Comparison of ENCODE assay signal across 27 cellular contexts in the genomic region with DNA sequence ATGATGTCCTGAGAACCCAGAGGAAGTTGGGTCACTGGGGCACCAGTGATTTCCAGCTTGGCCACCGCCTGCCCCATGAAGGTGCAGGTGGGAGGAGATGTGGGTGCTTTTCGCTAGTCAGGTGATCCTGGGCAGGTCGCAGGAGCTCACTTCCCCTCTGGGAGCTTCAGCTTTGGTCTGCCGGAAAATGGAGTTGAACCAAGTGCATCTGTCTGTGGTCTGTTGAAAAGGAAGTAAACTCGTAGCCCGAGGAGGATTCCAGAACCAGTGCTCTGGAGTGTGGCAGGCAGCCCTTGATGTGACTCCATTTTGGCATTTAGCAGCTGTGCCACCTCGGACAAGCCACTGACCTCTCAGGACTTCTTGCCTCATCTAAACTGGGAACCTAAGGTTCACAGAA.
DNase-seq lines count a peak whose midpoint lies in the region; ATAC-seq and TF ChIP-seq lines count a peak whose summit lies in the region.
"Had no signal": no experiment of that assay in that cellular context is flagged by ENCODE, and none has a peak within 500 bp of the region (broad histone marks: within the 10 kb centered on the region; RNA-seq: fewer than 3 reads in every experiment).

No MANE protein-coding gene starts in this region.

- H3K9ac ChIP-seq in BLaER1 = no peak overlapping the region
- no peak overlapping the region for H3K9ac ChIP-seq in endodermal cell (ENCODE audit: extremely low read depth, low read length, poor library complexity, severe bottlenecking)

- H3K4me1 Mint-ChIP-seq in endodermal cell (peaks cover 7% of the 10 kb centered on the region), GM23338 (peaks cover 19% of the 10 kb centered on the region)
- H3K4me1 Mint-ChIP-seq in activated CD8-positive, alpha-beta T cell treated with anti-CD3 and anti-CD28 coated beads, Interleukin-2, amount 10 ng/mL, durations not matched to agents 7 days and 5 days (ENCODE audit: low read depth) = peaks cover 3% of the 10 kb centered on the region
- H3K4me1 Mint-ChIP-seq in stimulated activated effector memory CD8-positive, alpha-beta T cell treated with anti-CD3 and anti-CD28 coated beads, Interleukin-12 subunit alpha, Interleukin-12 subunit beta, amount 100 ng/mL, for 72 hours = no peaks in the 10 kb centered on the region
- H3K4me1 Mint-ChIP-seq: B cell had no signal

- POLR2A ChIA-PET in activated CD8-positive, alpha-beta T cell treated with anti-CD3 and anti-CD28 coated beads, Interleukin-2, amount 10 ng/mL, durations not matched to agents 7 days and 5 days (lab: Charles Lee) = no interaction called here

- peak; percentile 69 to 84 for DNase-seq in HL-60 (ENCODE audit: low read depth in 1 of 2, low spot score in 1 of 2)
- peak; percentile 15 for DNase-seq in NOMO-1 treated with dmso at 0.1 percent for 144 hours (lab: John Stamatoyannopoulos, UW; ENCODE audit: unreplicated experiment)
- peak; percentile 11 for DNase-seq in endodermal cell
- no peak for DNase-seq in GM23338 (ENCODE audit: low spot score)
- DNase-seq in activated CD8-positive, alpha-beta T cell treated with anti-CD3 and anti-CD28 coated beads, Interleukin-2, amount 10 ng/mL, durations not matched to agents 7 days and 5 days = no peak
- no peak for DNase-seq in stimulated activated effector memory CD8-positive, alpha-beta T cell treated with anti-CD3 and anti-CD28 coated beads, Interleukin-12 subunit alpha, Interleukin-12 subunit beta, amount 100 ng/mL, for 72 hours (ENCODE audit: low spot score in 2 of 2)
- DNase-seq: CD4-positive, alpha-beta T cell; COR-L47; DMS 273 treated with DMSO at 0.1 percent for 48 hours; DMS79 treated with DMSO at 0.1 percent for 48 hours; MM.1S; NCI-H1105 treated with DMSO at 0.1 percent for 48 hours; NCI-H1694; NCI-H2081; NCI-H2171 treated with DMSO at 0.1 percent for 48 hours; NCI-H524 treated with DMSO at 0.1 percent for 48 hours; NCI-H82; PC-3; SHP77 treated with DMSO at 0.1 percent for 48 hours had no signal

- H3K4me1 ChIP-seq in BLaER1 = peaks cover 30% of the 10 kb centered on the region
- H3K4me1 ChIP-seq in endodermal cell (ENCODE audit: control insufficient read depth, insufficient read depth, low read length) = peaks cover 4% of the 10 kb centered on the region
- peaks cover 29% of the 10 kb centered on the region for H3K4me1 ChIP-seq in GM23338 (ENCODE audit: insufficient read depth)
- H3K4me1 ChIP-seq: A549, HAP-1 had no signal

- H3K36me3 Mint-ChIP-seq in endodermal cell (ENCODE audit: low read depth) = no peaks in the 10 kb centered on the region
- H3K36me3 Mint-ChIP-seq in GM23338 (ENCODE audit: low read depth) = peaks cover 6% of the 10 kb centered on the region; the same call in 2 of the 3 replicates
- no peaks in the 10 kb centered on the region for H3K36me3 Mint-ChIP-seq in activated CD8-positive, alpha-beta T cell treated with anti-CD3 and anti-CD28 coated beads, Interleukin-2, amount 10 ng/mL, durations not matched to agents 7 days and 5 days (ENCODE audit: low read depth)
- no peaks in the 10 kb centered on the region for H3K36me3 Mint-ChIP-seq in stimulated activated effector memory CD8-positive, alpha-beta T cell treated with anti-CD3 and anti-CD28 coated beads, Interleukin-12 subunit alpha, Interleukin-12 subunit beta, amount 100 ng/mL, for 72 hours

- H3K9me3 Mint-ChIP-seq in endodermal cell (no peaks in the 10 kb centered on the region), GM23338 (peaks cover 9% of the 10 kb centered on the region)
- H3K9me3 Mint-ChIP-seq in activated CD8-positive, alpha-beta T cell treated with anti-CD3 and anti-CD28 coated beads, Interleukin-2, amount 10 ng/mL, durations not matched to agents 7 days and 5 days (ENCODE audit: insufficient read depth) = no peaks in the 10 kb centered on the region
- H3K9me3 Mint-ChIP-seq in stimulated activated effector memory CD8-positive, alpha-beta T cell treated with anti-CD3 and anti-CD28 coated beads, Interleukin-12 subunit alpha, Interleukin-12 subunit beta, amount 100 ng/mL, for 72 hours = no peaks in the 10 kb centered on the region
- H3K9me3 Mint-ChIP-seq: CD4-positive, alpha-beta T cell had no signal

- H3K4me3 Mint-ChIP-seq in endodermal cell = no peak overlapping the region
- H3K4me3 Mint-ChIP-seq in GM23338 = no peak overlapping the region
- H3K4me3 Mint-ChIP-seq in activated CD8-positive, alpha-beta T cell treated with anti-CD3 and anti-CD28 coated beads, Interleukin-2, amount 10 ng/mL, durations not matched to agents 7 days and 5 days = no peak overlapping the region
- no peak overlapping the region for H3K4me3 Mint-ChIP-seq in stimulated activated effector memory CD8-positive, alpha-beta T cell treated with anti-CD3 and anti-CD28 coated beads, Interleukin-12 subunit alpha, Interleukin-12 subunit beta, amount 100 ng/mL, for 72 hours
- H3K4me3 Mint-ChIP-seq: B cell; CD4-positive, alpha-beta T cell had no signal

- peaks cover 25% of the 10 kb centered on the region for H3K27me3 Mint-ChIP-seq in endodermal cell (ENCODE audit: insufficient read depth)
- H3K27me3 Mint-ChIP-seq in GM23338 (ENCODE audit: insufficient read depth, low read depth, poor library complexity) = peaks cover 12% of the 10 kb centered on the region
- peaks cover 22% of the 10 kb centered on the region for H3K27me3 Mint-ChIP-seq in activated CD8-positive, alpha-beta T cell treated with anti-CD3 and anti-CD28 coated beads, Interleukin-2, amount 10 ng/mL, durations not matched to agents 7 days and 5 days (ENCODE audit: low read depth)
- H3K27me3 Mint-ChIP-seq: CD4-positive, alpha-beta T cell had no signal

- WGBS in endodermal cell (ENCODE audit: insufficient coverage in 1 of 2, insufficient read length in 1 of 2), 2 experiments = 95 to 100% methylated on average over 2 to 7 of the region's 7 CpGs

- H2AFZ ChIP-seq in GM23338 = no peak overlapping the region

- H3K27ac Mint-ChIP-seq in endodermal cell (no peak overlapping the region), GM23338 (no peak overlapping the region)
- H3K27ac Mint-ChIP-seq in activated CD8-positive, alpha-beta T cell treated with anti-CD3 and anti-CD28 coated beads, Interleukin-2, amount 10 ng/mL, durations not matched to agents 7 days and 5 days = no peak overlapping the region
- H3K27ac Mint-ChIP-seq in stimulated activated effector memory CD8-positive, alpha-beta T cell treated with anti-CD3 and anti-CD28 coated beads, Interleukin-12 subunit alpha, Interleukin-12 subunit beta, amount 100 ng/mL, for 72 hours = no peak overlapping the region
- H3K27ac Mint-ChIP-seq: B cell; CD4-positive, alpha-beta T cell had no signal

- H3K4me3 ChIP-seq in BLaER1 (no peak overlapping the region), HL-60 (replicated peaks; ENCODE audit: insufficient read depth, low read length) (no peak overlapping the region), endodermal cell (ENCODE audit: low read length) (no peak overlapping the region), GM23338 (no peak overlapping the region)
- H3K4me3 ChIP-seq: A549, GM12878, HAP-1, SK-N-MC had no signal

- peak overlapping the region; percentile 33; the same call in 1 of the 2 replicates for H3K27ac ChIP-seq in BLaER1
- peak overlapping the region; percentile 26 for H3K27ac ChIP-seq in HL-60 (replicated peaks)
- no peak overlapping the region for H3K27ac ChIP-seq in endodermal cell (ENCODE audit: low read depth, low read length)
- no peak overlapping the region for H3K27ac ChIP-seq in GM23338 (ENCODE audit: low read depth)
- H3K27ac ChIP-seq: A549, RWPE1, SK-N-MC had no signal

- H3K9me3 ChIP-seq in BLaER1 = no peaks in the 10 kb centered on the region
- H3K9me3 ChIP-seq in endodermal cell (ENCODE audit: control insufficient read depth, low read length) = no peaks in the 10 kb centered on the region
- H3K9me3 ChIP-seq: HAP-1 had no signal

- peaks cover 20% of the 10 kb centered on the region; the same call in 1 of the 2 replicates for H3K9me2 ChIP-seq in GM23338 (ENCODE audit: insufficient read depth)

- peaks cover 3% of the 10 kb centered on the region; the same call in 1 of the 2 replicates for H3F3A ChIP-seq in GM23338 (replicated peaks; ENCODE audit: low read depth)

- H4K20me1 ChIP-seq in BLaER1 (no peaks in the 10 kb centered on the region), GM23338 (replicated peaks; ENCODE audit: insufficient read depth) (no peaks in the 10 kb centered on the region)

- no peaks in the 10 kb centered on the region for H3K79me2 ChIP-seq in GM23338 (replicated peaks; ENCODE audit: insufficient read depth)

- no peak for ATAC-seq in GM23338
- ATAC-seq in activated CD8-positive, alpha-beta T cell treated with anti-CD3 and anti-CD28 coated beads, Interleukin-2, amount 10 ng/mL, durations not matched to agents 7 days and 5 days = no peak
- ATAC-seq in stimulated activated effector memory CD8-positive, alpha-beta T cell treated with anti-CD3 and anti-CD28 coated beads, Interleukin-12 subunit alpha, Interleukin-12 subunit beta, amount 100 ng/mL, for 72 hours = no peak
- no peak for ATAC-seq in HG02571 (IDR thresholded peaks at IDR 0.05; ENCODE audit: unreplicated experiment)
- ATAC-seq: A549, GM12878, PC-3 had no signal

- CTCF ChIA-PET in activated CD8-positive, alpha-beta T cell treated with anti-CD3 and anti-CD28 coated beads, Interleukin-2, amount 10 ng/mL, durations not matched to agents 7 days and 5 days (lab: Charles Lee) = no interaction called here

- no peak for TF ChIP-seq CTCF in HL-60 (IDR thresholded peaks at IDR 0.05; ENCODE audit: insufficient read depth, low read length)
- TF ChIP-seq CTCF in endodermal cell (conservative IDR thresholded peaks at IDR 0.05) = no peak
- TF ChIP-seq CTCF in GM23338 (conservative IDR thresholded peaks at IDR 0.05; ENCODE audit: low read depth in 2 of 2) = no peak

- no peaks in the 10 kb centered on the region for H3K27me3 ChIP-seq in BLaER1
- no peaks in the 10 kb centered on the region for H3K27me3 ChIP-seq in HL-60 (ENCODE audit: insufficient read depth, poor library complexity, severe bottlenecking)
- H3K27me3 ChIP-seq in endodermal cell (ENCODE audit: control insufficient read depth, insufficient read depth, low read length, poor library complexity, severe bottlenecking) = no peaks in the 10 kb centered on the region
- H3K27me3 ChIP-seq in GM23338 (ENCODE audit: insufficient read depth) = no peaks in the 10 kb centered on the region

- H3K36me3 ChIP-seq in BLaER1 = no peaks in the 10 kb centered on the region
- H3K36me3 ChIP-seq in endodermal cell (ENCODE audit: control insufficient read depth, insufficient read depth, low read length) = no peaks in the 10 kb centered on the region
- no peaks in the 10 kb centered on the region; the same call in 1 of the 2 replicates for H3K36me3 ChIP-seq in GM23338 (ENCODE audit: insufficient read depth)
- H3K36me3 ChIP-seq: HAP-1 had no signal

- H3K4me2 ChIP-seq in BLaER1 (peak overlapping the region; percentile 74), GM23338 (no peak overlapping the region)
- H3K4me2 ChIP-seq: A549 had no signal

TF ChIP-seq in GM23338, 12 proteins besides CTCF, POLR2A, EP300 and RAD21 (continues in another document):
- no peak for TF ChIP-seq POLR2AphosphoS5 (IDR thresholded peaks at IDR 0.05; ENCODE audit: low read depth)

Comparison
In these comparisons a context has a peak if more than half of its experiments do, and no peak if none do; other contexts are left out.
1. H3K27ac ChIP-seq: peak in BLaER1 (single experiment) and HL-60 (single experiment); none in endodermal cell (single experiment) and GM23338 (single experiment).
2. DNase-seq: peak in HL-60 (2 of 2), NOMO-1 treated with dmso at 0.1 percent for 144 hours (single experiment) and endodermal cell (single experiment); none in GM23338 (single experiment), activated CD8-positive, alpha-beta T cell treated with anti-CD3 and anti-CD28 coated beads, Interleukin-2, amount 10 ng/mL, durations not matched to agents 7 days and 5 days (single experiment) and stimulated activated effector memory CD8-positive, alpha-beta T cell treated with anti-CD3 and anti-CD28 coated beads, Interleukin-12 subunit alpha, Interleukin-12 subunit beta, amount 100 ng/mL, for 72 hours (0 of 2).